In genomic region chr17:42832213-42832933, GRCh38 we compare ENCODE assay signal across 8 cellular contexts. TPM values are rescaled to one million over a fixed set of nuclear protein-coding genes. Genes with fewer than 3 reads are reported as not detected.
DNase-seq lines count a peak whose midpoint lies in the region; ATAC-seq and TF ChIP-seq lines count a peak whose summit lies in the region.

No MANE protein-coding gene starts in this region.

- H3K27ac Mint-ChIP-seq in Calu3 (ENCODE audit: unreplicated experiment) (peak overlapping the region; percentile 96), MCF 10A (ENCODE audit: low read depth, unreplicated experiment) (peak overlapping the region; percentile 99)

- H3K4ac ChIP-seq in mesendoderm (ENCODE audit: low read depth, low read length), result peak overlapping the region; percentile 66

- TF ChIP-seq CTCF in Calu3 (IDR thresholded peaks at IDR 0.05; ENCODE audit: unreplicated experiment) (no peak), MCF 10A (IDR thresholded peaks at IDR 0.05; ENCODE audit: unreplicated experiment) (no peak)

- H3K36me3 Mint-ChIP-seq in Calu3 (ENCODE audit: insufficient read depth, unreplicated experiment) (peaks cover 49% of the 10 kb centered on the region), MCF 10A (ENCODE audit: insufficient read depth, unreplicated experiment) (peaks cover 25% of the 10 kb centered on the region)

- peak overlapping the region; percentile 89 for H3K4me3 ChIP-seq in mesendoderm (ENCODE audit: low read length)
- peak overlapping the region; percentile 32 to 74 for H3K4me3 ChIP-seq in aorta (ENCODE audit: low read length in 2 of 2)

- peak overlapping the region; percentile 83 for H3K4me2 ChIP-seq in mesendoderm (ENCODE audit: low read length)

- WGBS in mesendoderm (ENCODE audit: extremely low coverage, insufficient coverage, low lambda C conversion rate), result no CpG with 5 or more reads among the region's 9 CpGs
- WGBS in aorta, 2 donors, result 49 to 52% methylated on average over 9 of the region's 9 CpGs

- DNase-seq in Calu3, result no peak
- no peak for DNase-seq in MCF 10A (ENCODE audit: unreplicated experiment)
- no peak for DNase-seq in mesendoderm
- DNase-seq in aorta, result no peak
- DNase-seq in NCI-H1105 treated with DMSO at 0.1 percent for 48 hours (lab: John Stamatoyannopoulos, UW), result no peak
- no peak for DNase-seq in stimulated activated CD4-positive, alpha-beta T cell treated with anti-CD3 and anti-CD28 coated beads, Interleukin-4, amount 100 ng/mL, for 1 hour

- ATAC-seq in HG03571 (IDR thresholded peaks at IDR 0.05; ENCODE audit: unreplicated experiment) (peak; percentile 9), aorta (ENCODE audit: low FRiP score) (no peak), GM18907 (IDR thresholded peaks at IDR 0.05; ENCODE audit: unreplicated experiment) (no peak)

- peak overlapping the region; percentile 93 for H3K9ac ChIP-seq in mesendoderm (ENCODE audit: low read length)

- H3K18ac ChIP-seq in mesendoderm (ENCODE audit: low read length), result peak overlapping the region; percentile 10

- H3K9me3 ChIP-seq in aorta (ENCODE audit: control insufficient read depth, low read length), result no peaks in the 10 kb centered on the region

- BruUV-seq in Calu3 (replicated peaks; lab: Mats Ljungman, UMichigan) (no TSS peak), MCF 10A (replicated peaks; lab: Mats Ljungman, UMichigan) (no TSS peak)

- H3K27ac ChIP-seq in mesendoderm (ENCODE audit: low read depth, low read length) (no peak overlapping the region), aorta (ENCODE audit: low read depth in 1 of 2, low read length in 2 of 2) (peak overlapping the region in 1 of 2 donors; percentile 68)

- peak overlapping the region; percentile 88 for H3K4me3 Mint-ChIP-seq in Calu3 (ENCODE audit: low read depth, unreplicated experiment)
- H3K4me3 Mint-ChIP-seq in MCF 10A (ENCODE audit: unreplicated experiment), result peak overlapping the region; percentile 96

- H3K79me1 ChIP-seq in mesendoderm (ENCODE audit: low read length), result peaks cover 8% of the 10 kb centered on the region

- H3K27me3 ChIP-seq in mesendoderm (ENCODE audit: insufficient read depth, low read length, poor library complexity), result no peaks in the 10 kb centered on the region
- H3K27me3 ChIP-seq in aorta (ENCODE audit: control insufficient read depth in 1 of 2, insufficient read depth in 2 of 2, low read length in 1 of 2), result no peaks in the 10 kb centered on the region

- H3K56ac ChIP-seq in mesendoderm (ENCODE audit: low read length), result peak overlapping the region; percentile 97

- H2AK5ac ChIP-seq in mesendoderm (ENCODE audit: low read length), result no peak overlapping the region

- no peaks in the 10 kb centered on the region for H3K9me3 Mint-ChIP-seq in Calu3 (ENCODE audit: low read depth, unreplicated experiment)
- H3K9me3 Mint-ChIP-seq in MCF 10A (ENCODE audit: unreplicated experiment), result no peaks in the 10 kb centered on the region

- intact Hi-C loops in Calu3 (cut with micrococcal nuclease; ENCODE audit: unreplicated experiment), result no loop called here
- intact Hi-C loops in MCF 10A (cut with micrococcal nuclease), result no loop called here
- intact Hi-C loops in aorta (cut with DNase I), result loop anchor here in 1 of 2 donors (10.0 kb wide), 1 partner anchor 258 kb away; the partner anchor contains the start of gene PSMC3IP

- H3K36me3 ChIP-seq in mesendoderm (ENCODE audit: control insufficient read depth, insufficient read depth, low read length) (peaks cover 2% of the 10 kb centered on the region), aorta (ENCODE audit: control insufficient read depth in 1 of 2, insufficient read depth in 2 of 2, low read length in 1 of 2) (no peaks in the 10 kb centered on the region)

- no peak overlapping the region for H3K23ac ChIP-seq in mesendoderm (ENCODE audit: low read length)

- peak overlapping the region; percentile 62 for H2BK5ac ChIP-seq in mesendoderm (ENCODE audit: low read length)

- H3K4me1 ChIP-seq in mesendoderm (ENCODE audit: control insufficient read depth, low read depth, low read length) (no peaks in the 10 kb centered on the region), aorta (ENCODE audit: control insufficient read depth in 1 of 2, insufficient read depth in 2 of 2, low read length in 2 of 2) (no peaks in the 10 kb centered on the region)

- H2BK15ac ChIP-seq in mesendoderm (replicated peaks; ENCODE audit: low read depth), result no peak overlapping the region

- H3K79me2 ChIP-seq in mesendoderm (ENCODE audit: control insufficient read depth, insufficient read depth, low read length), result peaks cover 18% of the 10 kb centered on the region

- H4K5ac ChIP-seq in mesendoderm (ENCODE audit: low read length), result peak overlapping the region; percentile 63

- H3K27me3 Mint-ChIP-seq in Calu3 (ENCODE audit: unreplicated experiment) (peaks cover 14% of the 10 kb centered on the region), MCF 10A (ENCODE audit: insufficient read depth, unreplicated experiment) (no peaks in the 10 kb centered on the region)

- POLR2A ChIA-PET in MCF 10A (lab: Yijun Ruan, JAX), result interaction anchor here (0.5 to 5.5 kb wide), 20 partner anchors 10 to 524 kb away, joined by 3 to 128 read pairs (median 4); partner anchors contain the start of genes BECN1, BRCA1, CNTD1 and COA3

- CTCF ChIA-PET in Calu3 (lab: Charles Lee), result interaction anchor here (2.2 to 2.6 kb wide), 2 partner anchors 8 to 11 kb away, joined by 8 to 15 read pairs; partner anchors contain the start of gene BECN1
- CTCF ChIA-PET in MCF 10A (lab: Yijun Ruan, JAX), result interaction anchor here (0.6 to 1.4 kb wide), 8 partner anchors 10 to 529 kb away, joined by 3 to 5 read pairs (median 4); no protein-coding TSS in a partner anchor

- no peak overlapping the region for H2BK120ac ChIP-seq in mesendoderm (ENCODE audit: low read depth, low read length)

- H3K4me1 Mint-ChIP-seq in Calu3 (ENCODE audit: low read depth, unreplicated experiment), result peaks cover 19% of the 10 kb centered on the region
- H3K4me1 Mint-ChIP-seq in MCF 10A (ENCODE audit: insufficient read depth, unreplicated experiment), result peaks cover 25% of the 10 kb centered on the region

- H4K8ac ChIP-seq in mesendoderm (ENCODE audit: low read depth, low read length), result peak overlapping the region; percentile 100

RNA-seq across cellular contexts. Expression of gene PSME3, which starts 0.8 kb away (rescaled TPM):
- total RNA-seq in Calu3 (2022), result 238 and 265 TPM in 2 replicates
- total RNA-seq in MCF 10A (2022), result 220 and 232 TPM in 2 replicates
- 276 TPM for polyA plus RNA-seq in mesendoderm (2013, experiment 1 of 2)
- polyA plus RNA-seq in mesendoderm (2013, experiment 2 of 2), result 278 TPM
- total RNA-seq in aorta, result 10 to 100 TPM; 57.7 to 69.8 TPM
- 10 to 100 TPM; 41.1 to 58.6 TPM for polyA plus RNA-seq in aorta

RNA-seq across cellular contexts. Expression of gene BECN1, which starts 8.3 kb away (rescaled TPM):
- total RNA-seq in Calu3 (2022), result 141 and 144 TPM in 2 replicates
- 78.8 and 81.5 TPM in 2 replicates for total RNA-seq in MCF 10A (2022)
- polyA plus RNA-seq in mesendoderm (2013, experiment 1 of 2), result 39.1 TPM
- 38.3 TPM for polyA plus RNA-seq in mesendoderm (2013, experiment 2 of 2)
- 10 to 100 TPM; 66.9 to 76.9 TPM for total RNA-seq in aorta
- polyA plus RNA-seq in aorta, result 100 to 1,000 TPM in 1 of 2 donors, 10 to 100 TPM in 1; 67.8 to 105 TPM

RNA-seq across cellular contexts. Expression of gene AOC2, which starts 12.0 kb away (rescaled TPM):
- 10.5 and 14.4 TPM in 2 replicates for total RNA-seq in Calu3 (2022)
- total RNA-seq in MCF 10A (2022), result 2.6 and 2.9 TPM in 2 replicates
- 1.0 TPM for polyA plus RNA-seq in mesendoderm (2013, experiment 1 of 2)
- 1.0 TPM for polyA plus RNA-seq in mesendoderm (2013, experiment 2 of 2)
- 1 to 10 TPM; 1.8 to 2.6 TPM for total RNA-seq in aorta
- polyA plus RNA-seq in aorta, result under 1 TPM; 0.25 to 0.38 TPM

RNA-seq across cellular contexts. Expression of gene AOC3, which starts 18.6 kb away (rescaled TPM):
- total RNA-seq in Calu3 (2022) (3.5 and 7.4 TPM in 2 replicates), MCF 10A (2022) (0.44 and 0.71 TPM in 2 replicates), aorta (100 to 1,000 TPM; 270 to 344 TPM)
- polyA plus RNA-seq in mesendoderm (2013, experiment 1 of 2), result 0.56 TPM
- polyA plus RNA-seq in mesendoderm (2013, experiment 2 of 2), result 0.66 TPM
- polyA plus RNA-seq in aorta, result 100 to 1,000 TPM in 1 of 2 donors, 10 to 100 TPM in 1; 82.1 to 107 TPM

RNA-seq across cellular contexts. Expression of gene CNTD1, which starts 33.7 kb away (rescaled TPM):
- total RNA-seq in Calu3 (2022) (0.54 TPM in 1 of 2 replicates, not detected in the other), MCF 10A (2022) (not detected in 2 replicates), aorta (under 1 TPM in 1 of 2 donors, not detected in 1; 0.81 TPM)
- polyA plus RNA-seq in mesendoderm (2013, experiment 1 of 2), result not detected
- 0.01 TPM for polyA plus RNA-seq in mesendoderm (2013, experiment 2 of 2)
- polyA plus RNA-seq in aorta, result 1 to 10 TPM in 1 of 2 donors, under 1 TPM in 1; 0.33 to 2.1 TPM
